In the genomic region with DNA sequence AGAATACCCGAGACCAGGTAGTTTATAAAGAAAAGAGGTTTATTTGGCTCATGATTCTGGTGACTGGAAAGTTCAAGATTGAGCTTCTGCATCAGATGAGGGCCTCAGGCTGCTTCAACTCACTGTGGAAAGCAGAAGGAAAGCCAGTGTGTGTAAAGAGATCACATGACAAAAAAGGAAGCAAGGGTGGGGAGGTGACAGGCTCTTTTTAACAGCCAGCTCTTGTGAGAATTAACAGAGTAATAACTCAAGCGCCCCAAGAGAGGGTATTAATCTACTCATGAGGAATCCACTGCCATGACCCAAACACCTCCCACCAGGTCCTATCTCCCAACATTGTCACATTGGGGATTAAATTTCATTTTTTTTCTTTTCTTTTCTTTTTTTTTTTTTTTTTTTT, we compare ENCODE assay signal across 27 cellular contexts.
"Had no signal": no experiment of that assay in that cellular context is flagged by ENCODE, and none has a peak within 500 bp of the region (broad histone marks: within the 10 kb centered on the region; RNA-seq: fewer than 3 reads in every experiment).

No MANE protein-coding gene starts in this region.

- H3K36me3 Mint-ChIP-seq: activated naive CD8-positive, alpha-beta T cell treated with anti-CD3 and anti-CD28 coated beads, Interleukin-2, amount 10 ng/mL, durations not matched to agents 7 days and 5 days; WTC11 had no signal

- H3K4me3 Mint-ChIP-seq: activated CD8-positive, alpha-beta T cell treated with anti-CD3 and anti-CD28 coated beads, Interleukin-2, amount 10 ng/mL, durations not matched to agents 7 days and 5 days; activated naive CD8-positive, alpha-beta T cell treated with anti-CD3 and anti-CD28 coated beads, Interleukin-2, amount 10 ng/mL, durations not matched to agents 7 days and 5 days; T-helper 1 cell treated with Interleukin-12 subunit alpha and Interleukin-12 subunit beta and Interleukin-4 antibody, amounts not matched to agents 30 μg/mL and 1 μg/mL, for 36 hours; WTC11 had no signal

- H3K9me3 Mint-ChIP-seq: activated naive CD8-positive, alpha-beta T cell treated with anti-CD3 and anti-CD28 coated beads, Interleukin-2, amount 10 ng/mL, durations not matched to agents 7 days and 5 days; T-helper 1 cell treated with Interleukin-12 subunit alpha and Interleukin-12 subunit beta and Interleukin-4 antibody, amounts not matched to agents 30 μg/mL and 1 μg/mL, for 36 hours; WTC11 had no signal

- H3K27ac Mint-ChIP-seq: activated CD8-positive, alpha-beta T cell treated with anti-CD3 and anti-CD28 coated beads, Interleukin-2, amount 10 ng/mL, durations not matched to agents 7 days and 5 days; activated naive CD8-positive, alpha-beta T cell treated with anti-CD3 and anti-CD28 coated beads, Interleukin-2, amount 10 ng/mL, durations not matched to agents 7 days and 5 days; T-helper 1 cell treated with Interleukin-12 subunit alpha and Interleukin-12 subunit beta and Interleukin-4 antibody, amounts not matched to agents 30 μg/mL and 1 μg/mL, for 36 hours; WTC11 had no signal

- ATAC-seq: activated CD8-positive, alpha-beta T cell treated with anti-CD3 and anti-CD28 coated beads, Interleukin-2, amount 10 ng/mL, durations not matched to agents 7 days and 5 days; PC-3; SK-N-SH treated with all-trans-retinoic acid at 6 μM for 48 hours; WTC11 had no signal

- H3K4me1 Mint-ChIP-seq: activated naive CD8-positive, alpha-beta T cell treated with anti-CD3 and anti-CD28 coated beads, Interleukin-2, amount 10 ng/mL, durations not matched to agents 7 days and 5 days; WTC11 had no signal

- H3K4me3 ChIP-seq: adrenal gland, breast epithelium, colonic mucosa, MG63, SJSA1 had no signal

- DNase-seq: activated CD4-positive, alpha-beta T cell treated with anti-CD3 and anti-CD28 coated beads for 48 hours; activated CD4-positive, alpha-beta T cell treated with anti-CD3 and anti-CD28 coated beads, Interleukin-2, amount 50 U/mL, for 4 hours; activated CD4-positive, CD25-positive, alpha-beta regulatory T cell treated with anti-CD3 and anti-CD28 coated beads, Interleukin-2, amount 50 U/mL, for 72 hours; activated CD8-positive, alpha-beta memory T cell treated with anti-CD3 and anti-CD28 coated beads, Interleukin-2, amount 50 U/mL, for 48 hours; activated CD8-positive, alpha-beta T cell treated with anti-CD3 and anti-CD28 coated beads, Interleukin-2, amount 10 ng/mL, durations not matched to agents 7 days and 5 days; activated naive CD4-positive, alpha-beta T cell treated with anti-CD3 and anti-CD28 coated beads, Interleukin-2, amount 50 U/mL, for 16 hours; activated naive CD8-positive, alpha-beta T cell treated with anti-CD3 and anti-CD28 coated beads, Interleukin-2, amount 10 ng/mL, durations not matched to agents 7 days and 5 days; activated T-cell treated with anti-CD3 and anti-CD28 coated beads, Interleukin-2, amount 50 U/mL, for 1 hour; adrenal gland; anterior cingulate cortex; caudate nucleus; colonic mucosa; MG63; NCI-H1092; NCI-H1417; NCI-H1930; NCI-H2171; NCI-H2227 treated with DMSO at 0.1 percent for 48 hours; NCI-H526; NCI-H774; PC-3; SHP77 had no signal
